In genomic region chr20:35663813-35664543, GRCh38 we compare ENCODE assay signal across 8 cellular contexts. TPM values are rescaled to one million over a fixed set of nuclear protein-coding genes. Genes with fewer than 3 reads are reported as not detected.
A peak's percentile ranks its signal among the peaks of the same experiment; 100 is the strongest.
DNase-seq lines count a peak whose midpoint lies in the region; ATAC-seq and TF ChIP-seq lines count a peak whose summit lies in the region.

No MANE protein-coding gene starts in this region.

- peak overlapping the region; percentile 86 for H3K4me3 ChIP-seq in AG09309 (ENCODE audit: control insufficient read depth, low read depth, low read length)
- H3K4me3 ChIP-seq in epithelial cell of proximal tubule (ENCODE audit: low read depth, low read length) = peak overlapping the region; percentile 93

- no peaks in the 10 kb centered on the region for H3K9me3 Mint-ChIP-seq in natural killer cell treated with Interleukin-12 subunit alpha and Interleukin-12 subunit beta and Interleukin-15 and Interleukin-18, amount 100 ng/mL, for 72 hours

- H3K4me3 Mint-ChIP-seq in natural killer cell treated with Interleukin-12 subunit alpha and Interleukin-12 subunit beta and Interleukin-15 and Interleukin-18, amount 100 ng/mL, for 72 hours = peak overlapping the region; percentile 84

- no peaks in the 10 kb centered on the region for H3K27me3 Mint-ChIP-seq in natural killer cell treated with Interleukin-12 subunit alpha and Interleukin-12 subunit beta and Interleukin-15 and Interleukin-18, amount 100 ng/mL, for 72 hours

- DNase-seq in AG09309 (ENCODE audit: low read depth) (no peak), NK-92 (lab: John Stamatoyannopoulos, UW; ENCODE audit: unreplicated experiment) (peak; percentile 20), activated T-cell treated with anti-CD3 and anti-CD28 coated beads for 24 hours (ENCODE audit: low read depth) (peak; percentile 42), epithelial cell of proximal tubule (ENCODE audit: low read depth) (no peak)
- DNase-seq in natural killer cell treated with Interleukin-12 subunit alpha and Interleukin-12 subunit beta and Interleukin-15 and Interleukin-18, amount 100 ng/mL, for 72 hours (ENCODE audit: low spot score) = peak; percentile 78
- peak; percentile 64 for DNase-seq in stimulated activated naive CD8-positive, alpha-beta T cell treated with anti-CD3 and anti-CD28 coated beads, Interleukin-15, Interleukin-2, amounts not matched to agents 100 U/mL and 50 U/mL, for 24 hours

- no peak for TF ChIP-seq CTCF in AG09309 (IDR thresholded peaks at IDR 0.05; ENCODE audit: control insufficient read depth, insufficient read depth, low read depth, low read length, missing control alignments)
- TF ChIP-seq CTCF in epithelial cell of proximal tubule (conservative IDR thresholded peaks at IDR 0.05; ENCODE audit: low read depth, low read length) = no peak

- peaks cover 5% of the 10 kb centered on the region for H3K36me3 Mint-ChIP-seq in natural killer cell treated with Interleukin-12 subunit alpha and Interleukin-12 subunit beta and Interleukin-15 and Interleukin-18, amount 100 ng/mL, for 72 hours

- H3K27ac Mint-ChIP-seq in natural killer cell treated with Interleukin-12 subunit alpha and Interleukin-12 subunit beta and Interleukin-15 and Interleukin-18, amount 100 ng/mL, for 72 hours = peak overlapping the region; percentile 95 to 99

- peaks cover 49 to 58% of the 10 kb centered on the region in 2 donors for H3K4me1 Mint-ChIP-seq in natural killer cell treated with Interleukin-12 subunit alpha and Interleukin-12 subunit beta and Interleukin-15 and Interleukin-18, amount 100 ng/mL, for 72 hours (ENCODE audit: low read depth in 2 of 2)

- ATAC-seq in GM18907 (IDR thresholded peaks at IDR 0.05; ENCODE audit: unreplicated experiment) (peak; percentile 35), HG03135 (IDR thresholded peaks at IDR 0.05; ENCODE audit: unreplicated experiment) (peak; percentile 36)
- peak; percentile 72 to 73 for ATAC-seq in natural killer cell treated with Interleukin-12 subunit alpha and Interleukin-12 subunit beta and Interleukin-15 and Interleukin-18, amount 100 ng/mL, for 72 hours
- peak; percentile 23 for ATAC-seq in stimulated activated naive CD8-positive, alpha-beta T cell treated with anti-CD3 and anti-CD28 coated beads, Interleukin-15, Interleukin-2, amounts not matched to agents 100 U/mL and 50 U/mL, for 24 hours

RNA-seq across cellular contexts. Expression of gene CPNE1, which starts 0.7 kb away (rescaled TPM):
- total RNA-seq in epithelial cell of proximal tubule = 22.5 and 177 TPM in 2 replicates
- 100 to 1,000 TPM; 266 to 324 TPM for total RNA-seq in natural killer cell treated with Interleukin-12 subunit alpha and Interleukin-12 subunit beta and Interleukin-15 and Interleukin-18, amount 100 ng/mL, for 72 hours

RNA-seq across cellular contexts. Expression of gene RBM12, which starts 0.7 kb away (rescaled TPM):
- total RNA-seq in epithelial cell of proximal tubule = 46.3 and 47.3 TPM in 2 replicates
- 100 to 1,000 TPM; 125 to 143 TPM for total RNA-seq in natural killer cell treated with Interleukin-12 subunit alpha and Interleukin-12 subunit beta and Interleukin-15 and Interleukin-18, amount 100 ng/mL, for 72 hours

RNA-seq across cellular contexts. Expression of gene NFS1, which starts 35.2 kb away (rescaled TPM):
- 10.3 and 39.9 TPM in 2 replicates for total RNA-seq in epithelial cell of proximal tubule
- total RNA-seq in natural killer cell treated with Interleukin-12 subunit alpha and Interleukin-12 subunit beta and Interleukin-15 and Interleukin-18, amount 100 ng/mL, for 72 hours = 10 to 100 TPM; 27.0 to 37.4 TPM

RNA-seq across cellular contexts. Expression of gene ROMO1, which starts 35.2 kb away (rescaled TPM):
- total RNA-seq in epithelial cell of proximal tubule = 523 and 938 TPM in 2 replicates
- total RNA-seq in natural killer cell treated with Interleukin-12 subunit alpha and Interleukin-12 subunit beta and Interleukin-15 and Interleukin-18, amount 100 ng/mL, for 72 hours = 100 to 1,000 TPM in 1 of 2 donors, 10 to 100 TPM in 1; 71.0 to 101 TPM

RNA-seq across cellular contexts. Expression of gene SPAG4, which starts 48.3 kb away (rescaled TPM):
- total RNA-seq in epithelial cell of proximal tubule = 3.5 and 15.9 TPM in 2 replicates
- total RNA-seq in natural killer cell treated with Interleukin-12 subunit alpha and Interleukin-12 subunit beta and Interleukin-15 and Interleukin-18, amount 100 ng/mL, for 72 hours = 1 to 10 TPM; 5.9 to 6.3 TPM

Comparison
In these comparisons a context has a peak if more than half of its experiments do, and no peak if none do; other contexts are left out.
1. DNase-seq: peak in NK-92 (single experiment), activated T-cell treated with anti-CD3 and anti-CD28 coated beads for 24 hours (single experiment), natural killer cell treated with Interleukin-12 subunit alpha and Interleukin-12 subunit beta and Interleukin-15 and Interleukin-18, amount 100 ng/mL, for 72 hours (single experiment) and stimulated activated naive CD8-positive, alpha-beta T cell treated with anti-CD3 and anti-CD28 coated beads, Interleukin-15, Interleukin-2, amounts not matched to agents 100 U/mL and 50 U/mL, for 24 hours (single experiment); none in AG09309 (single experiment) and epithelial cell of proximal tubule (single experiment).
2. Peak in every context shown above with its lines, with median percentiles within 50 percentile points of each other: ATAC-seq.